Comparison of ENCODE assay signal across 8 cellular contexts in the genomic region with DNA sequence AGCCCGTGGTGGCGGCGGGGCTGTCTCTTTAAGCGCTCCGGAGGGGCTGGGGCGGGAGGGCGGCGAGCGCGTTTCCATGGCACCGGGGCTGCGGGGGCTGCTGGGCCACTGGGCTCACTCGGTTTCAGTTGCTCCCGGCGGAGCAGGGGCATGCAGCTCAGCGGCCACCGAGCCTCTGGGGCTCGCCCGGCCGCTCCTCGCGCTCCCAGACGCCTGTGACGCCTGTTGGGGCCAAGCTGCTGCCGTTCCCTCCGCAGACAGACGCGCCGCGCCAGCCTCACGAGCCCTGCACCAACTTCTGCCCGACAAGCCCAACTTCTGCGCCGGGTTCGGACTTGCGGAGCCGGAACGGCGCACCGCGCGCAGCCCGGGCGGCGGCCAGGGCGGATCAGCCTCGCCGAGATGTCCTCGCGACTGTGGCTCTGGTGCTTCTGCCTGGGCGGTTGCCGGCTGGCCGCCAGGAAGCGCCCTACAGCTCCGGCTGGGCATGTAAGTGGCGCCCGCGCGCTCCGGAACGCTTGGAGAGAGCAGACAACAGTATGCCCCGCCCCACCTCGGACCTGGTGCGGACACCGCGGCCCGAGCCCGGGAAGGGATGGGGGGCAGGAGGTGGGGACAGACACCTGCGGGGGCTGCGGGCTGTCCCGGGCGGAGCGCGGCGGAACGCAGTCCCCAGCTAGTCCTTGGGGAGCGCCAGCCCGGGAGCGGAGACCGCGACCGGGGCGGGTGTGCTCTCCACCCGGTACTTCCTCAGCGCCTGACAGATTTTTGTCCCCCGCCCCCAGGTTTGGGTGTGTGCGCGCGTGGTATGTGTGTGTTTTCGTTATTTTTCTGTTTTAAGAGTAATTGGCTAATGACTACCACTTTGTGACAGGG.
A peak's percentile ranks its signal among the peaks of the same experiment; 100 is the strongest.
DNase-seq lines count a peak whose midpoint lies in the region; ATAC-seq and TF ChIP-seq lines count a peak whose summit lies in the region.

No MANE protein-coding gene starts in this region.

- H3K9ac ChIP-seq in H9 (ENCODE audit: extremely low read depth, insufficient read length, low read length) = peak overlapping the region; percentile 45

- H3K79me2 ChIP-seq in H9 (ENCODE audit: insufficient read depth, low read length) = no peaks in the 10 kb centered on the region

- no peak overlapping the region for H2AFZ ChIP-seq in H9 (ENCODE audit: low read length)

- no peaks in the 10 kb centered on the region for H4K20me1 ChIP-seq in H9 (ENCODE audit: control insufficient read depth, insufficient read depth, insufficient read length)

- H3K27me3 Mint-ChIP-seq in H9 (ENCODE audit: low read depth) = peaks cover 33% of the 10 kb centered on the region
- H3K27me3 Mint-ChIP-seq in stimulated activated memory B cell treated with anti-CD40 and anti-IgM and Interleukin-4, amounts not matched to agents 10 μg/mL and 1 μg/mL and 100 μg/mL, for 72 hours = peaks cover 50% of the 10 kb centered on the region

- no peak overlapping the region for H3T11ph ChIP-seq in H9 (ENCODE audit: low read length)

- no peaks in the 10 kb centered on the region for H3K79me1 ChIP-seq in H9 (ENCODE audit: insufficient read depth, low read depth, low read length, poor library complexity, severe bottlenecking)

- H4K8ac ChIP-seq in H9 (replicated peaks; ENCODE audit: insufficient read length, low read depth, low read length) = no peak overlapping the region

- H3K23me2 ChIP-seq in H9 (ENCODE audit: insufficient read length, low read depth, low read length, poor library complexity, severe bottlenecking) = peaks cover 15% of the 10 kb centered on the region

- no peak overlapping the region for H3K56ac ChIP-seq in H9 (ENCODE audit: insufficient read length, low read depth, low read length)

- no peak overlapping the region for H2AK5ac ChIP-seq in H9 (ENCODE audit: insufficient read length, low read length)

- H3K4me1 ChIP-seq in H9 (ENCODE audit: insufficient read depth, low read length) = no peaks in the 10 kb centered on the region
- H3K4me1 ChIP-seq in SJSA1 (replicated peaks) = peaks cover 20% of the 10 kb centered on the region

- H2BK120ac ChIP-seq in H9 (ENCODE audit: low read depth, low read length, poor library complexity, severe bottlenecking) = no peak overlapping the region

- no peak overlapping the region for H4K91ac ChIP-seq in H9 (ENCODE audit: insufficient read length, low read depth, low read length)

- no peak overlapping the region for H2BK20ac ChIP-seq in H9 (ENCODE audit: low read depth, low read length, poor library complexity, severe bottlenecking)

- H3K4me3 Mint-ChIP-seq in H9 = peak overlapping the region; percentile 84 to 95
- H3K4me3 Mint-ChIP-seq in stimulated activated memory B cell treated with anti-CD40 and anti-IgM and Interleukin-4, amounts not matched to agents 10 μg/mL and 1 μg/mL and 100 μg/mL, for 72 hours = peak overlapping the region; percentile 75

- peaks cover 29 to 31% of the 10 kb centered on the region in 2 experiments for H3K4me1 Mint-ChIP-seq in H9
- H3K4me1 Mint-ChIP-seq in stimulated activated memory B cell treated with anti-CD40 and anti-IgM and Interleukin-4, amounts not matched to agents 10 μg/mL and 1 μg/mL and 100 μg/mL, for 72 hours = peaks cover 20% of the 10 kb centered on the region

- no peak overlapping the region for H2BK5ac ChIP-seq in H9 (ENCODE audit: insufficient read length, low read length)

- H2BK15ac ChIP-seq in H9 (ENCODE audit: low read depth, low read length) = no peak overlapping the region

- no CpG with 5 or more reads among the region's 90 CpGs for WGBS in H9 (ENCODE audit: extremely low coverage, insufficient read length, low lambda C conversion rate)

- peaks cover 2 to 8% (median 4%) of the 10 kb centered on the region in 3 experiments for H3K36me3 Mint-ChIP-seq in H9 (ENCODE audit: insufficient read depth in 1 of 3, low read depth in 3 of 3)
- H3K36me3 Mint-ChIP-seq in stimulated activated memory B cell treated with anti-CD40 and anti-IgM and Interleukin-4, amounts not matched to agents 10 μg/mL and 1 μg/mL and 100 μg/mL, for 72 hours = no peaks in the 10 kb centered on the region

- TF ChIP-seq CTCF in H9 (conservative IDR thresholded peaks at IDR 0.05) (peak; percentile 68), coronary artery (IDR thresholded peaks at IDR 0.05) (no peak)

- peak overlapping the region; percentile 12 for H3K18ac ChIP-seq in H9 (ENCODE audit: insufficient read length, low read depth, low read length)

- peaks cover 4% of the 10 kb centered on the region; the same call in 1 of the 2 replicates for H3K27me3 ChIP-seq in H9 (ENCODE audit: insufficient read depth, low read length)
- peaks cover 47% of the 10 kb centered on the region for H3K27me3 ChIP-seq in SJSA1 (replicated peaks)

- no peak overlapping the region for H3K27ac ChIP-seq in H9 (ENCODE audit: insufficient read length, low read depth, low read length)
- H3K27ac ChIP-seq in SJSA1 = no peak overlapping the region
- H3K27ac ChIP-seq in coronary artery = peak overlapping the region in 1 of 2 donors; percentile 15

- H3K4me2 ChIP-seq in H9 (ENCODE audit: insufficient read depth, insufficient read length, low read length) = peak overlapping the region; percentile 78

- intact Hi-C loops in left colon (cut with DNase I, micrococcal nuclease) = no loop called here

- H3K36me3 ChIP-seq in SJSA1 = no peaks in the 10 kb centered on the region

- H3K27ac Mint-ChIP-seq in H9 = peak overlapping the region in 1 of 3 experiments; percentile 24; a peak in 1 of 7 replicates
- no peak overlapping the region for H3K27ac Mint-ChIP-seq in stimulated activated memory B cell treated with anti-CD40 and anti-IgM and Interleukin-4, amounts not matched to agents 10 μg/mL and 1 μg/mL and 100 μg/mL, for 72 hours

- H3K4ac ChIP-seq in H9 (ENCODE audit: low read depth, low read length) = no peak overlapping the region

- DNase-seq in stimulated activated CD4-positive, alpha-beta T cell treated with anti-CD3 and anti-CD28 coated beads, Interleukin-2, amount 100 ng/mL, for 24 hours = peak; percentile 17 to 40
- DNase-seq in stimulated activated CD4-positive, alpha-beta T cell treated with anti-CD3 and anti-CD28 coated beads, Interleukin-4, amount 100 ng/mL, for 4 hours = no peak
- DNase-seq in H9 = peak; percentile 89
- DNase-seq in LHCN-M2 (ENCODE audit: low read depth) = peak; percentile 61
- peak; percentile 62 to 68 for DNase-seq in SJSA1 (ENCODE audit: low read depth in 1 of 2, low spot score in 2 of 2)
- DNase-seq in coronary artery (ENCODE audit: low spot score) = no peak
- peak; percentile 69 to 81 for DNase-seq in left colon

- H3K9me3 Mint-ChIP-seq in H9 = peaks cover 3 to 6% of the 10 kb centered on the region in 2 experiments
- peaks cover 2% of the 10 kb centered on the region for H3K9me3 Mint-ChIP-seq in stimulated activated memory B cell treated with anti-CD40 and anti-IgM and Interleukin-4, amounts not matched to agents 10 μg/mL and 1 μg/mL and 100 μg/mL, for 72 hours

- peak overlapping the region; percentile 64 for H3K14ac ChIP-seq in H9 (ENCODE audit: insufficient read depth, low read length)

- H3K23ac ChIP-seq in H9 (ENCODE audit: insufficient read length, low read depth, low read length) = no peak overlapping the region

- no peak overlapping the region for H4K5ac ChIP-seq in H9 (ENCODE audit: insufficient read length, low read depth, low read length)

- no peak overlapping the region for H2BK12ac ChIP-seq in H9 (ENCODE audit: insufficient read length, low read depth, low read length)

- peak overlapping the region; percentile 37 for H3K4me3 ChIP-seq in SJSA1
- peak overlapping the region; percentile 81 for H3K4me3 ChIP-seq in coronary artery

- H3K9me3 ChIP-seq in H9 (ENCODE audit: control insufficient read depth, low read depth, low read length) = peaks cover under 1% of the 10 kb centered on the region
- H3K9me3 ChIP-seq in SJSA1 (replicated peaks) = no peaks in the 10 kb centered on the region

- ATAC-seq in left colon = peak; percentile 97
- ATAC-seq in stimulated activated memory B cell treated with anti-CD40 and anti-IgM and Interleukin-4, amounts not matched to agents 10 μg/mL and 1 μg/mL and 100 μg/mL, for 72 hours = peak; percentile 67

Comparison
In these comparisons a context has a peak if more than half of its experiments do, and no peak if none do; other contexts are left out.
1. DNase-seq: peak in stimulated activated CD4-positive, alpha-beta T cell treated with anti-CD3 and anti-CD28 coated beads, Interleukin-2, amount 100 ng/mL, for 24 hours (2 of 2), H9 (single experiment), LHCN-M2 (single experiment), SJSA1 (2 of 2) and left colon (2 of 2); none in stimulated activated CD4-positive, alpha-beta T cell treated with anti-CD3 and anti-CD28 coated beads, Interleukin-4, amount 100 ng/mL, for 4 hours (0 of 2) and coronary artery (single experiment).